21 cellular contexts compared by ENCODE assay signal in the genomic region with DNA sequence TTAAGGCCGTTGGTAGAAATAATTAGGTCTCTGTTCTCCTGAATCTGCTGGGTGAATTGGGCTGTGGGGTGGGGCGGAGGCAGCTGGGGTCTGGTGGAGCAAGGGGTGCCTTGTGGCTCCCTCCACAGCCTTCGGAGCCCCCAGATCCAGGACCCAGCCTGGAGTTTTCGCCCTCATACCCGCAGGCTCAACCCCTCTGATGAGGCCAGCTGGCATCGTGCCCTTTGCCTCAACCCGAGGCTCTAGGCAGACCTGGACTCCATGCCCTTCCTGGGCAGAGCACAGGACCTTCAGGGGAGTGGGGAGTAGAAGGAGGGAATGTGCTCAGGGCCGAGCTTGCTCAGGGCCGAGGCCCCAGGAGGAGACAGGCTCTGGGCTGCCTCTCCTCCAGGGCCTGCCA.
"Had no signal": no experiment of that assay in that cellular context is flagged by ENCODE, and none has a peak within 500 bp of the region (broad histone marks: within the 10 kb centered on the region; RNA-seq: fewer than 3 reads in every experiment).

No MANE protein-coding gene starts in this region.

- H3K27me3 ChIP-seq: foreskin keratinocyte, hepatocyte, ovary, sigmoid colon, stomach, transverse colon had no signal

- H3K4me3 ChIP-seq: coronary artery, hepatocyte, lung, ovary, sigmoid colon, skin epidermis, stomach, thoracic aorta, transverse colon had no signal

- DNase-seq: effector CD4-positive, alpha-beta T cell; endodermal cell; erythroblast; foreskin keratinocyte; head of caudate nucleus; left colon; left ventricle myocardium superior; naive thymus-derived CD4-positive, alpha-beta T cell; nephron progenitor cell; ovary; sigmoid colon; stimulated activated CD4-positive, alpha-beta T cell treated with anti-CD3 and anti-CD28 coated beads, Interleukin-2, amount 100 ng/mL, for 24 hours; stimulated activated CD4-positive, alpha-beta T cell treated with anti-CD3 and anti-CD28 coated beads, Interleukin-4, amount 100 ng/mL, for 4 hours; stimulated activated naive CD4-positive, alpha-beta T cell; stomach; transverse colon had no signal

- H3K9me3 ChIP-seq: ovary, sigmoid colon, stomach, thoracic aorta, transverse colon had no signal

- H3K36me3 ChIP-seq: ovary, sigmoid colon, stomach, thoracic aorta, transverse colon had no signal

- ATAC-seq: foreskin keratinocyte; left colon; left ventricle myocardium superior; naive thymus-derived CD4-positive, alpha-beta T cell had no signal

- H3K79me2 ChIP-seq: hepatocyte had no signal

- H3K27ac ChIP-seq: coronary artery, foreskin keratinocyte, hepatocyte, ovary, sigmoid colon, skin epidermis, stomach, thoracic aorta, transverse colon had no signal

- H3K4me2 ChIP-seq: hepatocyte had no signal
